17 cellular contexts compared by ENCODE assay signal in genomic region chr4:4914059-4914820, GRCh38. TPM values are rescaled to one million over a fixed set of nuclear protein-coding genes. Genes with fewer than 3 reads are reported as not detected.
A peak's percentile ranks its signal among the peaks of the same experiment; 100 is the strongest.
DNase-seq lines count a peak whose midpoint lies in the region; ATAC-seq and TF ChIP-seq lines count a peak whose summit lies in the region.
"Had no signal": no experiment of that assay in that cellular context is flagged by ENCODE, and none has a peak within 500 bp of the region (broad histone marks: within the 10 kb centered on the region; RNA-seq: fewer than 3 reads in every experiment).

No MANE protein-coding gene starts in this region.

- in situ Hi-C loops in Panc1 (cut with HindIII; ENCODE audit: low pct_unique_long_range_greater_than_20kb, low sequenced_read_pairs), result no loop called here

- ATAC-seq in Panc1 (no peak), GM19023 (IDR thresholded peaks at IDR 0.05; ENCODE audit: unreplicated experiment) (no peak)
- no peak for ATAC-seq in stimulated activated naive B cell treated with anti-CD40 and anti-IgM and Interleukin-4, amounts not matched to agents 10 μg/mL and 1 μg/mL and 100 μg/mL, for 72 hours (replicated peaks)

- no peak overlapping the region for H3K9ac ChIP-seq in skeletal muscle tissue (ENCODE audit: low read depth in 1 of 3, low read length in 3 of 3)

- TF ChIP-seq CTCF in Panc1 (IDR thresholded peaks at IDR 0.05) (no peak), fibroblast of mammary gland (conservative IDR thresholded peaks at IDR 0.05; ENCODE audit: control insufficient read depth, insufficient read depth, low read depth, low read length) (no peak)

- no peaks in the 10 kb centered on the region for H3K9me3 ChIP-seq in Panc1 (ENCODE audit: control insufficient read depth, insufficient read depth, low read depth, low read length)
- H3K9me3 ChIP-seq in skeletal muscle tissue (ENCODE audit: control insufficient read depth in 3 of 3, low read length in 3 of 3), result no peaks in the 10 kb centered on the region
- H3K9me3 ChIP-seq: pancreas had no signal

- no peaks in the 10 kb centered on the region for H3K4me1 ChIP-seq in Panc1 (ENCODE audit: control insufficient read depth, insufficient read depth, low read length)
- peaks cover 0 to 3% (median 0%) of the 10 kb centered on the region in 3 donors for H3K4me1 ChIP-seq in skeletal muscle tissue (ENCODE audit: control insufficient read depth in 3 of 3, insufficient read depth in 3 of 3, low read length in 3 of 3)
- H3K4me1 ChIP-seq: heart right ventricle, pancreas, spleen had no signal

- CTCF ChIA-PET in Panc1 (lab: Charles Lee), result no interaction called here

- H3K36me3 ChIP-seq in Panc1 (ENCODE audit: control insufficient read depth, insufficient read depth, low read length), result no peaks in the 10 kb centered on the region
- H3K36me3 ChIP-seq in skeletal muscle tissue (ENCODE audit: control insufficient read depth in 3 of 3, insufficient read depth in 3 of 3, low read length in 3 of 3), result no peaks in the 10 kb centered on the region
- H3K36me3 ChIP-seq: heart right ventricle, pancreas, spleen had no signal

- H3K4me1 Mint-ChIP-seq in stimulated activated naive B cell treated with anti-CD40 and anti-IgM and Interleukin-4, amounts not matched to agents 10 μg/mL and 1 μg/mL and 100 μg/mL, for 72 hours, result peaks cover 0 to 2% of the 10 kb centered on the region in 2 donors

- POLR2A ChIA-PET in Panc1 (lab: Charles Lee), result no interaction called here

- H3K27me3 ChIP-seq in Panc1 (ENCODE audit: control insufficient read depth, insufficient read depth, low read length), result no peaks in the 10 kb centered on the region
- peaks cover 0 to 3% (median 0%) of the 10 kb centered on the region in 3 donors for H3K27me3 ChIP-seq in skeletal muscle tissue (ENCODE audit: control insufficient read depth in 3 of 3, insufficient read depth in 3 of 3, low read length in 3 of 3)
- H3K27me3 ChIP-seq: pancreas had no signal

- peak; percentile 15 for DNase-seq in GM04503 (ENCODE audit: low read depth)
- peak; percentile 7 for DNase-seq in Panc1 (ENCODE audit: low read depth, low spot score)
- peak; percentile 68 for DNase-seq in fibroblast of mammary gland (ENCODE audit: low read depth)
- no peak for DNase-seq in stimulated activated naive B cell treated with anti-CD40 and anti-IgM and Interleukin-4, amounts not matched to agents 10 μg/mL and 1 μg/mL and 100 μg/mL, for 72 hours
- no peak for DNase-seq in COLO668 (lab: John Stamatoyannopoulos, UW; ENCODE audit: unreplicated experiment)
- DNase-seq in posterior vena cava (ENCODE audit: low spot score), result no peak
- DNase-seq: activated CD8-positive, alpha-beta memory T cell treated with anti-CD3 and anti-CD28 coated beads, Interleukin-2, amount 50 U/mL, for 48 hours; activated naive CD4-positive, alpha-beta T cell treated with anti-CD3 and anti-CD28 coated beads for 36 hours; effector CD4-positive, alpha-beta T cell; heart right ventricle; left cardiac atrium; NCI-H2029; pancreas; spleen; T-helper 2 cell had no signal

- H3K36me3 Mint-ChIP-seq in stimulated activated naive B cell treated with anti-CD40 and anti-IgM and Interleukin-4, amounts not matched to agents 10 μg/mL and 1 μg/mL and 100 μg/mL, for 72 hours, result peaks cover 0 to 7% of the 10 kb centered on the region in 2 donors

- intact Hi-C loops in Panc1 (cut with micrococcal nuclease; ENCODE audit: unreplicated experiment), result no loop called here
- intact Hi-C loops in posterior vena cava (cut with DNase I), result no loop called here

- BruUV-seq in Panc1 (replicated peaks; lab: Mats Ljungman, UMichigan), result no TSS peak

- peaks cover 4 to 24% of the 10 kb centered on the region in 2 donors for H3K27me3 Mint-ChIP-seq in stimulated activated naive B cell treated with anti-CD40 and anti-IgM and Interleukin-4, amounts not matched to agents 10 μg/mL and 1 μg/mL and 100 μg/mL, for 72 hours

- H3K4me3 ChIP-seq in Panc1 (ENCODE audit: low read depth in 2 of 2, low read length in 2 of 2), result no peak overlapping the region
- no peak overlapping the region for H3K4me3 ChIP-seq in fibroblast of mammary gland (ENCODE audit: control insufficient read depth, low read depth, low read length)
- no peak overlapping the region for H3K4me3 ChIP-seq in skeletal muscle tissue (ENCODE audit: low read length in 3 of 3)
- H3K4me3 ChIP-seq: heart right ventricle, pancreas, spleen had no signal

- H3K27ac ChIP-seq in Panc1 (ENCODE audit: low read length), result no peak overlapping the region
- peak overlapping the region; percentile 19 for H3K27ac ChIP-seq in skeletal muscle tissue (ENCODE audit: low read depth, low read length)
- H3K27ac ChIP-seq: heart right ventricle, pancreas, spleen had no signal

- no peak overlapping the region for H3K4me3 Mint-ChIP-seq in stimulated activated naive B cell treated with anti-CD40 and anti-IgM and Interleukin-4, amounts not matched to agents 10 μg/mL and 1 μg/mL and 100 μg/mL, for 72 hours
- H3K4me3 Mint-ChIP-seq: activated naive CD4-positive, alpha-beta T cell treated with anti-CD3 and anti-CD28 coated beads for 36 hours had no signal

- peaks cover 13 to 19% of the 10 kb centered on the region in 2 donors for H3K9me3 Mint-ChIP-seq in stimulated activated naive B cell treated with anti-CD40 and anti-IgM and Interleukin-4, amounts not matched to agents 10 μg/mL and 1 μg/mL and 100 μg/mL, for 72 hours
- H3K9me3 Mint-ChIP-seq: activated naive CD4-positive, alpha-beta T cell treated with anti-CD3 and anti-CD28 coated beads for 36 hours had no signal

- H3K27ac Mint-ChIP-seq in stimulated activated naive B cell treated with anti-CD40 and anti-IgM and Interleukin-4, amounts not matched to agents 10 μg/mL and 1 μg/mL and 100 μg/mL, for 72 hours, result no peak overlapping the region
- H3K27ac Mint-ChIP-seq: activated naive CD4-positive, alpha-beta T cell treated with anti-CD3 and anti-CD28 coated beads for 36 hours had no signal

RNA-seq across cellular contexts. Expression of gene MSX1, which starts 54.8 kb away (rescaled TPM):
- total RNA-seq in Panc1 (2021; ENCODE audit: unreplicated experiment), result 3.4 TPM
- 1.6 TPM for polyA plus RNA-seq in Panc1 (2012; ENCODE audit: insufficient read length)
- 1.6 TPM for total RNA-seq in skeletal muscle tissue
- 10 to 100 TPM in 1 of 2 donors, 1 to 10 TPM in 1; 7.0 to 20.8 TPM for total RNA-seq in posterior vena cava
- total RNA-seq: activated naive CD4-positive, alpha-beta T cell treated with anti-CD3 and anti-CD28 coated beads for 36 hours had no signal

Comparison
In these comparisons a context has a peak if more than half of its experiments do, and no peak if none do; other contexts are left out.
1. DNase-seq: peak in GM04503 (single experiment), Panc1 (single experiment) and fibroblast of mammary gland (single experiment); none in stimulated activated naive B cell treated with anti-CD40 and anti-IgM and Interleukin-4, amounts not matched to agents 10 μg/mL and 1 μg/mL and 100 μg/mL, for 72 hours (single experiment), COLO668 (single experiment) and posterior vena cava (single experiment).